Comparison of ENCODE assay signal across 20 cellular contexts in genomic region chr14:84129028-84129427, GRCh38.
DNase-seq lines count a peak whose midpoint lies in the region; TF ChIP-seq lines count a peak whose summit lies in the region.
"Had no signal": no experiment of that assay in that cellular context is flagged by ENCODE, and none has a peak within 500 bp of the region (broad histone marks: within the 10 kb centered on the region; RNA-seq: fewer than 3 reads in every experiment).

No MANE protein-coding gene starts in this region.

- no peaks in the 10 kb centered on the region for H3K36me3 ChIP-seq in CD4-positive, alpha-beta memory T cell (ENCODE audit: insufficient read depth, low read length)
- H3K36me3 ChIP-seq: tibial artery had no signal

- no peaks in the 10 kb centered on the region for H3K4me1 ChIP-seq in CD4-positive, alpha-beta memory T cell (ENCODE audit: insufficient read depth, low read length)
- H3K4me1 ChIP-seq: A549, tibial artery had no signal

- peaks cover 0 to 17% (median 4%) of the 10 kb centered on the region in 8 donors for H3K9me3 Mint-ChIP-seq in CD4-positive, alpha-beta memory T cell
- no peaks in the 10 kb centered on the region for H3K9me3 Mint-ChIP-seq in activated naive CD4-positive, alpha-beta T cell treated with anti-CD3 and anti-CD28 coated beads, Interleukin-2, amount 10 ng/mL, durations not matched to agents 7 days and 5 days
- H3K9me3 Mint-ChIP-seq: activated naive CD4-positive, alpha-beta T cell treated with anti-CD3 and anti-CD28 coated beads, Interleukin-2, amount 50 U/mL, for 24 hours had no signal

- intact Hi-C loops in CD4-positive, alpha-beta memory T cell (cut with micrococcal nuclease): no loop called here

- no peaks in the 10 kb centered on the region for H3K27me3 Mint-ChIP-seq in CD4-positive, alpha-beta memory T cell
- no peaks in the 10 kb centered on the region for H3K27me3 Mint-ChIP-seq in activated naive CD4-positive, alpha-beta T cell treated with anti-CD3 and anti-CD28 coated beads, Interleukin-2, amount 10 ng/mL, durations not matched to agents 7 days and 5 days
- H3K27me3 Mint-ChIP-seq: activated naive CD4-positive, alpha-beta T cell treated with anti-CD3 and anti-CD28 coated beads, Interleukin-2, amount 50 U/mL, for 24 hours had no signal

- H3K9me3 ChIP-seq in CD4-positive, alpha-beta memory T cell (ENCODE audit: control insufficient read depth in 1 of 2, low read length in 2 of 2): no peaks in the 10 kb centered on the region
- H3K9me3 ChIP-seq: A549, tibial artery had no signal

- CTCF ChIA-PET in CD4-positive, alpha-beta memory T cell (lab: Charles Lee; ENCODE audit: partially characterized antibody): no interaction called here
- CTCF ChIA-PET in activated naive CD4-positive, alpha-beta T cell treated with anti-CD3 and anti-CD28 coated beads, Interleukin-2, amount 10 ng/mL, durations not matched to agents 7 days and 5 days (lab: Charles Lee): no interaction called here

- no peak overlapping the region for H3K4me3 ChIP-seq in CD4-positive, alpha-beta memory T cell (ENCODE audit: low read length in 2 of 2)
- H3K4me3 ChIP-seq: A549, tibial artery had no signal

- TF ChIP-seq POLR2A in erythroblast (IDR thresholded peaks at IDR 0.05; ENCODE audit: low read length): no peak

- DNase-seq in GDM1 (lab: John Stamatoyannopoulos, UW) (peak; percentile 54), MV-4-11 (lab: John Stamatoyannopoulos, UW) (peak; percentile 96), SKM-1 treated with dmso at 0.1 percent for 144 hours (lab: John Stamatoyannopoulos, UW; ENCODE audit: unreplicated experiment) (peak; percentile 86), midbrain (lab: John Stamatoyannopoulos, UW) (peak; percentile 20), NCI-H526 (lab: John Stamatoyannopoulos, UW) (no peak), erythroblast (lab: John Stamatoyannopoulos, UW) (no peak)
- DNase-seq in CD4-positive, alpha-beta memory T cell: no peak
- DNase-seq in activated naive CD4-positive, alpha-beta T cell treated with anti-CD3 and anti-CD28 coated beads, Interleukin-2, amount 10 ng/mL, durations not matched to agents 7 days and 5 days: no peak
- DNase-seq: activated T-cell treated with anti-CD3 and anti-CD28 coated beads, Interleukin-2, amount 50 U/mL, for 48 hours; DMS153; foreskin fibroblast; GOT3; left colon; NCI-H774; right cardiac atrium; stimulated activated naive CD4-positive, alpha-beta T cell; T-helper 1 cell; tibial artery had no signal

- no peaks in the 10 kb centered on the region for H3K27me3 ChIP-seq in CD4-positive, alpha-beta memory T cell (ENCODE audit: insufficient read depth, low read length)
- H3K27me3 ChIP-seq: tibial artery had no signal

- no peak overlapping the region for H3K27ac Mint-ChIP-seq in CD4-positive, alpha-beta memory T cell
- H3K27ac Mint-ChIP-seq in activated naive CD4-positive, alpha-beta T cell treated with anti-CD3 and anti-CD28 coated beads, Interleukin-2, amount 10 ng/mL, durations not matched to agents 7 days and 5 days: no peak overlapping the region
- H3K27ac Mint-ChIP-seq: activated naive CD4-positive, alpha-beta T cell treated with anti-CD3 and anti-CD28 coated beads, Interleukin-2, amount 50 U/mL, for 24 hours had no signal

- POLR2A ChIA-PET in CD4-positive, alpha-beta memory T cell (lab: Charles Lee; ENCODE audit: partially characterized antibody): no interaction called here

- H3K4me1 Mint-ChIP-seq in CD4-positive, alpha-beta memory T cell: no peaks in the 10 kb centered on the region
- H3K4me1 Mint-ChIP-seq in activated naive CD4-positive, alpha-beta T cell treated with anti-CD3 and anti-CD28 coated beads, Interleukin-2, amount 10 ng/mL, durations not matched to agents 7 days and 5 days: no peaks in the 10 kb centered on the region
- H3K4me1 Mint-ChIP-seq: activated naive CD4-positive, alpha-beta T cell treated with anti-CD3 and anti-CD28 coated beads, Interleukin-2, amount 50 U/mL, for 24 hours had no signal

- H3K4me3 Mint-ChIP-seq in CD4-positive, alpha-beta memory T cell: no peak overlapping the region
- H3K4me3 Mint-ChIP-seq in activated naive CD4-positive, alpha-beta T cell treated with anti-CD3 and anti-CD28 coated beads, Interleukin-2, amount 10 ng/mL, durations not matched to agents 7 days and 5 days: no peak overlapping the region
- H3K4me3 Mint-ChIP-seq: activated naive CD4-positive, alpha-beta T cell treated with anti-CD3 and anti-CD28 coated beads, Interleukin-2, amount 50 U/mL, for 24 hours had no signal

- no peak overlapping the region for H3K27ac ChIP-seq in CD4-positive, alpha-beta memory T cell (ENCODE audit: low read depth, low read length)
- H3K27ac ChIP-seq: A549, tibial artery had no signal

- no peaks in the 10 kb centered on the region for H3K36me3 Mint-ChIP-seq in CD4-positive, alpha-beta memory T cell
- H3K36me3 Mint-ChIP-seq in activated naive CD4-positive, alpha-beta T cell treated with anti-CD3 and anti-CD28 coated beads, Interleukin-2, amount 10 ng/mL, durations not matched to agents 7 days and 5 days: no peaks in the 10 kb centered on the region
- H3K36me3 Mint-ChIP-seq: activated naive CD4-positive, alpha-beta T cell treated with anti-CD3 and anti-CD28 coated beads, Interleukin-2, amount 50 U/mL, for 24 hours had no signal

Comparison
In these comparisons a context has a peak if more than half of its experiments do, and no peak if none do; other contexts are left out.
1. DNase-seq: peak in GDM1 (single experiment), MV-4-11 (single experiment), SKM-1 treated with dmso at 0.1 percent for 144 hours (single experiment) and midbrain (single experiment); none in NCI-H526 (0 of 2), CD4-positive, alpha-beta memory T cell (0 of 5), activated naive CD4-positive, alpha-beta T cell treated with anti-CD3 and anti-CD28 coated beads, Interleukin-2, amount 10 ng/mL, durations not matched to agents 7 days and 5 days (single experiment) and erythroblast (0 of 2).